1 cellular context compared by ENCODE assay signal in genomic region chr6:159866286-159867247, GRCh38.
TF ChIP-seq lines count a peak whose summit lies in the region.

No MANE protein-coding gene starts in this region.

TF ChIP-seq in HepG2, 621 proteins besides CTCF, POLR2A, EP300 and RAD21:
- no peak for TF ChIP-seq ZNF549 (CRISPR knock-in tag; IDR thresholded peaks at IDR 0.05)
- TF ChIP-seq ZNF292 (CRISPR knock-in tag; IDR thresholded peaks at IDR 0.05; ENCODE audit: borderline replicate concordance, low read depth), result peak; percentile 31; the same call in 1 of the 2 replicates
